Comparison of ENCODE assay signal across 17 cellular contexts in genomic region chr20:62217913-62218773, GRCh38. TPM values are rescaled to one million over a fixed set of nuclear protein-coding genes. Genes with fewer than 3 reads are reported as not detected.
DNase-seq lines count a peak whose midpoint lies in the region; ATAC-seq and TF ChIP-seq lines count a peak whose summit lies in the region.
"Had no signal": no experiment of that assay in that cellular context is flagged by ENCODE, and none has a peak within 500 bp of the region (broad histone marks: within the 10 kb centered on the region; RNA-seq: fewer than 3 reads in every experiment).

No MANE protein-coding gene starts in this region.

- ATAC-seq in GM19328 (IDR thresholded peaks at IDR 0.05; ENCODE audit: unreplicated experiment), result no peak
- ATAC-seq: Panc1, Right ventricle myocardium inferior had no signal

- H3K9me2 ChIP-seq in Karpas-422 (replicated peaks; ENCODE audit: insufficient read depth, low read length) (no peaks in the 10 kb centered on the region), neural cell (ENCODE audit: insufficient read depth, low read length) (no peaks in the 10 kb centered on the region)
- H3K9me2 ChIP-seq: SK-N-SH had no signal

- TF ChIP-seq CTCF in dorsolateral prefrontal cortex (IDR thresholded peaks at IDR 0.05 in 54 of 56, conservative IDR thresholded peaks at IDR 0.05 in 2 of 56; ENCODE audit: low read depth in 1 of 56, partially characterized antibody in 56 of 56) (no peak), neural cell (IDR thresholded peaks at IDR 0.05; ENCODE audit: poor library complexity, severe bottlenecking) (no peak)

- H4K20me1 ChIP-seq in BLaER1, result peaks cover 90% of the 10 kb centered on the region
- peaks cover 39% of the 10 kb centered on the region for H4K20me1 ChIP-seq in Karpas-422 (ENCODE audit: insufficient read depth, low read depth, low read length)
- H4K20me1 ChIP-seq in neural cell (ENCODE audit: insufficient read depth), result no peaks in the 10 kb centered on the region

- H3K4me2 ChIP-seq in BLaER1, result peak overlapping the region; percentile 94
- H3K4me2 ChIP-seq in Karpas-422 (ENCODE audit: low read depth, low read length, poor library complexity, severe bottlenecking), result peak overlapping the region; percentile 56
- peak overlapping the region; percentile 39 for H3K4me2 ChIP-seq in neural cell (ENCODE audit: low read length)
- H3K4me2 ChIP-seq: SK-N-SH had no signal

- intact Hi-C loops in dorsolateral prefrontal cortex (cut with DNase I), result no loop called here

- H3K4me1 ChIP-seq in BLaER1 (peaks cover 78% of the 10 kb centered on the region), Karpas-422 (ENCODE audit: low read length) (peaks cover 30% of the 10 kb centered on the region)

- H3K27ac ChIP-seq in BLaER1 (no peak overlapping the region; the same call in 1 of the 2 replicates), Karpas-422 (ENCODE audit: low read length) (no peak overlapping the region), dorsolateral prefrontal cortex (no peak overlapping the region), neural cell (ENCODE audit: low read length) (no peak overlapping the region)
- H3K27ac ChIP-seq: C4-2B, HL-60 had no signal

- peaks cover 71% of the 10 kb centered on the region for H3K27me3 ChIP-seq in BLaER1
- H3K27me3 ChIP-seq in Karpas-422 (ENCODE audit: low read length), result no peaks in the 10 kb centered on the region
- H3K27me3 ChIP-seq in dorsolateral prefrontal cortex, result peaks cover 0 to 69% (median 20%) of the 10 kb centered on the region in 45 donors
- peaks cover 34% of the 10 kb centered on the region for H3K27me3 ChIP-seq in neural cell (ENCODE audit: insufficient read depth, low read depth, low read length)
- H3K27me3 ChIP-seq in MG63, result peaks cover 87% of the 10 kb centered on the region

- no peaks in the 10 kb centered on the region for H3K36me3 ChIP-seq in BLaER1
- H3K36me3 ChIP-seq in Karpas-422 (ENCODE audit: insufficient read depth, low read length), result no peaks in the 10 kb centered on the region
- H3K36me3 ChIP-seq in neural cell (ENCODE audit: insufficient read depth, low read length), result no peaks in the 10 kb centered on the region
- H3K36me3 ChIP-seq in MG63, result no peaks in the 10 kb centered on the region

- H3F3A ChIP-seq in neural cell (ENCODE audit: insufficient read depth, low read length, poor library complexity, severe bottlenecking), result no peaks in the 10 kb centered on the region

- no peaks in the 10 kb centered on the region for H3K9me3 ChIP-seq in BLaER1
- no peaks in the 10 kb centered on the region for H3K9me3 ChIP-seq in Karpas-422 (ENCODE audit: low read length)
- H3K9me3 ChIP-seq in neural cell (ENCODE audit: low read length), result no peaks in the 10 kb centered on the region
- H3K9me3 ChIP-seq in MG63, result no peaks in the 10 kb centered on the region
- H3K9me3 ChIP-seq: SK-N-SH had no signal

- no peak overlapping the region for H3K4me3 ChIP-seq in BLaER1
- H3K4me3 ChIP-seq in Karpas-422 (ENCODE audit: low read length), result no peak overlapping the region
- peak overlapping the region in 37 of 59 donors; percentile 4 to 66 (median 51) for H3K4me3 ChIP-seq in dorsolateral prefrontal cortex
- H3K4me3 ChIP-seq in neural cell (ENCODE audit: low read length), result peak overlapping the region; percentile 78
- H3K4me3 ChIP-seq in MG63, result no peak overlapping the region

- no peak for TF ChIP-seq RAD21 in neural cell (conservative IDR thresholded peaks at IDR 0.05)

- TF ChIP-seq EP300 in neural cell (conservative IDR thresholded peaks at IDR 0.05; ENCODE audit: poor library complexity, severe bottlenecking), result no peak

- H3K9ac ChIP-seq in BLaER1 (no peak overlapping the region), Karpas-422 (ENCODE audit: low read length) (no peak overlapping the region), neural cell (ENCODE audit: low read length) (peak overlapping the region; percentile 61)
- H3K9ac ChIP-seq: SK-N-SH had no signal

- H3K79me2 ChIP-seq in Karpas-422 (ENCODE audit: low read length) (no peaks in the 10 kb centered on the region), neural cell (replicated peaks; ENCODE audit: insufficient read depth, low read length) (no peaks in the 10 kb centered on the region)

- DNase-seq in Karpas-422 (peak; percentile 74), dorsolateral prefrontal cortex (no peak), SKM-1 (lab: John Stamatoyannopoulos, UW; ENCODE audit: unreplicated experiment) (no peak), MG63 (no peak), DMS53 treated with DMSO at 0.1 percent for 48 hours (lab: John Stamatoyannopoulos, UW; ENCODE audit: unreplicated experiment) (no peak)
- DNase-seq: DMS153, NCI-H1092, NCI-H2107, NCI-H524 treated with DMSO at 0.1 percent for 48 hours had no signal

- H2AFZ ChIP-seq in Karpas-422 (ENCODE audit: low read length) (no peak overlapping the region), neural cell (ENCODE audit: low read depth, low read length) (no peak overlapping the region)

TF ChIP-seq in neural cell, 6 proteins besides CTCF, POLR2A, EP300 and RAD21:
- TF ChIP-seq EZH2 (IDR thresholded peaks at IDR 0.05; ENCODE audit: borderline replicate concordance, insufficient read depth, low read length, poor library complexity, severe bottlenecking) (no peak), POLR2AphosphoS5 (IDR thresholded peaks at IDR 0.05) (no peak), TAF1 (IDR thresholded peaks at IDR 0.05; ENCODE audit: low read depth) (no peak), SMC3 (conservative IDR thresholded peaks at IDR 0.05; ENCODE audit: poor library complexity) (no peak), MXI1 (conservative IDR thresholded peaks at IDR 0.05; ENCODE audit: poor library complexity, severe bottlenecking) (no peak), REST (IDR thresholded peaks at IDR 0.05; ENCODE audit: borderline replicate concordance) (no peak)

RNA-seq across cellular contexts. Expression of gene HRH3, which starts 1.9 kb away (rescaled TPM):
- total RNA-seq in Karpas-422 (2014; rRNA removed; shearing (Covaris generic); ENCODE audit: low replicate concordance), result not detected in 2 replicates
- 10 to 100 TPM in 118 of 120 experiments, 1 to 10 TPM in 2; 3.7 to 43.5 (median 22.0) TPM for total RNA-seq in dorsolateral prefrontal cortex
- polyA plus RNA-seq in neural cell, result 1.7 and 2.8 TPM in 2 replicates
- polyA minus RNA-seq in neural cell, result 2.4 and 3.2 TPM in 2 replicates
- total RNA-seq in MG63 (2014; rRNA removed; shearing (Covaris generic); ENCODE audit: low replicate concordance), result not detected in 2 replicates
- total RNA-seq: Right ventricle myocardium inferior had no signal

RNA-seq across cellular contexts. Expression of gene OSBPL2, which starts 20.2 kb away (rescaled TPM):
- total RNA-seq in Karpas-422 (2014; rRNA removed; shearing (Covaris generic); ENCODE audit: low replicate concordance), result 19.1 and 22.6 TPM in 2 replicates
- 10 to 100 TPM; 54.4 to 93.9 (median 71.6) TPM for total RNA-seq in dorsolateral prefrontal cortex
- 37.5 and 41.5 TPM in 2 replicates for polyA plus RNA-seq in neural cell
- 40.7 and 48.9 TPM in 2 replicates for polyA minus RNA-seq in neural cell
- 18.4 TPM in 2 replicates for total RNA-seq in MG63 (2014; rRNA removed; shearing (Covaris generic); ENCODE audit: low replicate concordance)

RNA-seq across cellular contexts. Expression of gene MTG2, which starts 35.3 kb away (rescaled TPM):
- total RNA-seq in Karpas-422 (2014; rRNA removed; shearing (Covaris generic); ENCODE audit: low replicate concordance), result 20.2 and 31.5 TPM in 2 replicates
- 10 to 100 TPM; 29.6 to 57.5 (median 39.1) TPM for total RNA-seq in dorsolateral prefrontal cortex
- polyA plus RNA-seq in neural cell, result 22.4 and 36.1 TPM in 2 replicates
- 21.3 and 23.1 TPM in 2 replicates for polyA minus RNA-seq in neural cell
- total RNA-seq in MG63 (2014; rRNA removed; shearing (Covaris generic); ENCODE audit: low replicate concordance), result 87.3 and 102 TPM in 2 replicates

Comparison
In these comparisons a context has a peak if more than half of its experiments do, and no peak if none do; other contexts are left out.
1. H3K4me2 ChIP-seq: peak in every context shown above with its lines; median percentile 94 in BLaER1; 56 in Karpas-422; 39 in neural cell.
2. H3K4me3 ChIP-seq: peak in dorsolateral prefrontal cortex (37 of 59) and neural cell (single experiment); none in BLaER1 (single experiment), Karpas-422 (single experiment) and MG63 (single experiment).